Comparison of ENCODE assay signal across 16 cellular contexts in the genomic region with DNA sequence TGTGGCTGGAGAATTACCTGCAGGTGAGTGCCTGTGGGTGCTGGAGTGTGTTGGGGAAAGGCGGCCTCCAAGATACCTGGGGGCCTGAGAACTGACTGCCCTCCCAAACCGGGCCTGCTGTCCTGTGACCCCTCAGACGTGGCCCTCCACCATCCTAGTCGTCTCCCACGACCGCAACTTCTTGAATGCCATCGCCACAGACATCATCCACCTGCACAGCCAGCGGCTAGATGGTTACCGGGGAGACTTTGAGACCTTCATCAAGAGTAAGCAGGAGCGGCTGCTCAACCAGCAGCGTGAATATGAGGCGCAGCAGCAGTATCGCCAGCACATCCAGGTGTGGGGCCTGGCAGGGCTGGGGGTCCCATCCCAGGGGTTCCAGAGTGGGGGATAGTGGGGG. TPM values are rescaled to one million over a fixed set of nuclear protein-coding genes. Genes with fewer than 3 reads are reported as not detected.
A peak's percentile ranks its signal among the peaks of the same experiment; 100 is the strongest.
DNase-seq lines count a peak whose midpoint lies in the region; ATAC-seq and TF ChIP-seq lines count a peak whose summit lies in the region.
"Had no signal": no experiment of that assay in that cellular context is flagged by ENCODE, and none has a peak within 500 bp of the region (broad histone marks: within the 10 kb centered on the region; RNA-seq: fewer than 3 reads in every experiment).

No MANE protein-coding gene starts in this region.

- no peak overlapping the region for H4K8ac ChIP-seq in IMR-90 (ENCODE audit: low read depth in 2 of 2, low read length in 2 of 2)

- no peak overlapping the region for H3K9ac ChIP-seq in IMR-90 (ENCODE audit: low read depth, low read length)

- POLR2A ChIA-PET in IMR-90 (lab: Charles Lee; ENCODE audit: unreplicated experiment), result no interaction called here

- no peak overlapping the region for H2BK5ac ChIP-seq in IMR-90 (ENCODE audit: low read depth, low read length, poor library complexity, severe bottlenecking)

- no peak overlapping the region for H3K27ac ChIP-seq in IMR-90 (ENCODE audit: insufficient read depth, low read length)

- peak overlapping the region; percentile 41 for H3K4me3 Mint-ChIP-seq in T-helper 17 cell
- H3K4me3 Mint-ChIP-seq: HFFc6 had no signal

- H4K20me1 ChIP-seq in IMR-90 (ENCODE audit: insufficient read depth, low read length), result peaks cover 19% of the 10 kb centered on the region; the same call in 1 of the 2 replicates

- H3K79me1 ChIP-seq in IMR-90 (ENCODE audit: low read depth in 1 of 2, low read length in 2 of 2), result peaks cover 30 to 47% of the 10 kb centered on the region in 2 experiments

- in situ Hi-C loops in IMR-90 (cut with MboI; ENCODE audit: low sequenced_read_pairs), result no loop called here

- no peak for TF ChIP-seq CTCF in IMR-90 (conservative IDR thresholded peaks at IDR 0.05; ENCODE audit: low read depth, low read length)

- no peak overlapping the region for H4K91ac ChIP-seq in IMR-90 (ENCODE audit: insufficient read depth, low read depth, low read length)

- H2BK20ac ChIP-seq in IMR-90 (ENCODE audit: low read depth, low read length), result no peak overlapping the region

- peaks cover 8% of the 10 kb centered on the region for H3K36me3 Mint-ChIP-seq in T-helper 17 cell (ENCODE audit: low read depth)

- dilution Hi-C loops in IMR-90 (cut with HindIII; ENCODE audit: low sequenced_read_pairs, unreplicated experiment), result no loop called here

- no peak overlapping the region for H2BK15ac ChIP-seq in IMR-90 (ENCODE audit: low read depth, low read length)

- DNase-seq in 8988T (peak; percentile 17), IMR-90 (no peak), T-helper 17 cell (no peak), posterior vena cava (ENCODE audit: low spot score) (peak; percentile 78), germinal center (ENCODE audit: low spot score) (no peak), NCI-H226 (no peak)
- DNase-seq in stimulated activated CD4-positive, alpha-beta T cell treated with anti-CD3 and anti-CD28 coated beads, Interleukin-2, amount 100 ng/mL, for 48 hours, result no peak
- DNase-seq: C1 segment of cervical spinal cord; Caco-2; CD8-positive, alpha-beta T cell; DMS153; DND-41; GOT3; HFFc6 had no signal

- no peak overlapping the region for H2AK9ac ChIP-seq in IMR-90 (replicated peaks; ENCODE audit: low read depth, low read length, poor library complexity)

- BruUV-seq in IMR-90 (replicated peaks; lab: Mats Ljungman, UMichigan), result no TSS peak

- H2AK5ac ChIP-seq in IMR-90 (ENCODE audit: low read depth, low read length), result no peak overlapping the region

- H3K4me1 ChIP-seq in IMR-90 (ENCODE audit: control insufficient read depth, insufficient read depth, low read length), result peaks cover 3% of the 10 kb centered on the region; the same call in 1 of the 2 replicates

- ATAC-seq in IMR-90 (ENCODE audit: low read depth) (no peak), T-helper 17 cell (no peak)
- ATAC-seq: CD8-positive, alpha-beta T cell had no signal

- no peaks in the 10 kb centered on the region for H3K27me3 ChIP-seq in IMR-90 (ENCODE audit: control insufficient read depth, insufficient read depth, low read length)

- H3K4me3 ChIP-seq in IMR-90 (ENCODE audit: insufficient read depth, low read depth, low read length), result no peak overlapping the region
- H3K4me3 ChIP-seq: HAP-1 had no signal

- peaks cover 58% of the 10 kb centered on the region for H3K36me3 ChIP-seq in IMR-90 (ENCODE audit: control insufficient read depth, insufficient read depth, low read length)

- H3K27ac Mint-ChIP-seq in T-helper 17 cell, result no peak overlapping the region
- H3K27ac Mint-ChIP-seq: CD8-positive, alpha-beta T cell; HFFc6 had no signal

- H3K4ac ChIP-seq in IMR-90 (ENCODE audit: low read depth, low read length), result no peak overlapping the region

- H3K23ac ChIP-seq in IMR-90 (ENCODE audit: low read depth, low read length), result no peak overlapping the region

- 80% methylated on average over 4 of the region's 13 CpGs; no CpG with 5 or more reads in 1 of the 2 experiments for WGBS in IMR-90 (ENCODE audit: extremely low coverage in 2 of 2, insufficient read length in 1 of 2), 2 experiments

- no peak overlapping the region for H3K4me2 ChIP-seq in IMR-90 (ENCODE audit: low read depth, low read length)

- H2AFZ ChIP-seq in IMR-90 (replicated peaks; ENCODE audit: low read length, poor library complexity), result peak overlapping the region; percentile 15

- H3K9me1 ChIP-seq in IMR-90 (ENCODE audit: insufficient read depth, low read length), result 0 out of 2 replicates have a peak, but pooled peaks cover 8% of the 10 kb centered on the region

- no peak for TF ChIP-seq POLR2A in IMR-90 (IDR thresholded peaks at IDR 0.05; ENCODE audit: low read depth, low read length)

- H4K5ac ChIP-seq in IMR-90 (ENCODE audit: low read depth, low read length), result no peak overlapping the region

- H3K27me3 Mint-ChIP-seq in T-helper 17 cell, result no peaks in the 10 kb centered on the region

- no peak overlapping the region for H3K56ac ChIP-seq in IMR-90 (ENCODE audit: extremely low read depth, insufficient read depth, low read length)

- intact Hi-C loops in IMR-90 (cut with micrococcal nuclease), result no loop called here
- intact Hi-C loops in posterior vena cava (cut with DNase I), result loop anchor here in 1 of 2 donors (10.0 kb wide), 2 partner anchors 55 to 125 kb away; a partner anchor contains a TSS

- H3K9me3 ChIP-seq in IMR-90 (ENCODE audit: control insufficient read depth, insufficient read depth, low read length) (no peaks in the 10 kb centered on the region), T-helper 17 cell (ENCODE audit: control insufficient read depth, low read length, poor library complexity, severe bottlenecking) (no peaks in the 10 kb centered on the region)
- H3K9me3 ChIP-seq: Caco-2, HAP-1 had no signal

- no peak overlapping the region for H3K14ac ChIP-seq in IMR-90 (replicated peaks; ENCODE audit: low read depth, low read length)

- no peak overlapping the region for H3K18ac ChIP-seq in IMR-90 (ENCODE audit: low read depth, low read length)

- TF ChIP-seq RAD21 in IMR-90 (IDR thresholded peaks at IDR 0.05; ENCODE audit: low read length), result no peak

- peaks cover 33% of the 10 kb centered on the region for H3K4me1 Mint-ChIP-seq in T-helper 17 cell

- CTCF ChIA-PET in IMR-90 (lab: Yijun Ruan, JAX), result no interaction called here

- H2BK120ac ChIP-seq in IMR-90 (ENCODE audit: low read depth, low read length), result no peak overlapping the region

TF ChIP-seq in IMR-90, 13 proteins besides CTCF, POLR2A, EP300 and RAD21 (continues in another document):
- TF ChIP-seq MXI1 (IDR thresholded peaks at IDR 0.05; ENCODE audit: borderline replicate concordance, low read depth, low read length) (no peak), FOS (IDR thresholded peaks at IDR 0.05; ENCODE audit: low read depth, low read length) (no peak), RCOR1 (IDR thresholded peaks at IDR 0.05; ENCODE audit: insufficient replicate concordance, low read length) (no peak), CEBPB (IDR thresholded peaks at IDR 0.05; ENCODE audit: low read depth, low read length) (no peak), SMC3 (IDR thresholded peaks at IDR 0.05; ENCODE audit: low read depth, low read length) (no peak), MAZ (IDR thresholded peaks at IDR 0.05; ENCODE audit: borderline replicate concordance, low read depth, low read length) (no peak)
- TF ChIP-seq, protein P1, sequence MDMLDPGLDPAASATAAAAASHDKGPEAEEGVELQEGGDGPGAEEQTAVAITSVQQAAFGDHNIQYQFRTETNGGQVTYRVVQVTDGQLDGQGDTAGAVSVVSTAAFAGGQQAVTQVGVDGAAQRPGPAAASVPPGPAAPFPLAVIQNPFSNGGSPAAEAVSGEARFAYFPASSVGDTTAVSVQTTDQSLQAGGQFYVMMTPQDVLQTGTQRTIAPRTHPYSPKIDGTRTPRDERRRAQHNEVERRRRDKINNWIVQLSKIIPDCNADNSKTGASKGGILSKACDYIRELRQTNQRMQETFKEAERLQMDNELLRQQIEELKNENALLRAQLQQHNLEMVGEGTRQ (IDR thresholded peaks at IDR 0.05; ENCODE audit: low read depth, low read length), result no peak

RNA-seq across cellular contexts. Expression of a gene that starts 3.4 kb away (rescaled TPM):
- total RNA-seq in IMR-90 (2012; rRNA removed) (35.0 and 36.9 TPM in 2 replicates), T-helper 17 cell (100 to 1,000 TPM; 118 to 120 TPM), posterior vena cava (10 to 100 TPM; 38.9 to 48.8 TPM)
- 58.3 and 59.2 TPM in 2 replicates for polyA plus RNA-seq in IMR-90 (2012; rRNA removed)
- polyA plus RNA-seq in IMR-90 (2012; cell fraction: cytosol; rRNA removed), result 37.0 and 55.1 TPM in 2 replicates
- polyA plus RNA-seq in IMR-90 (2012; cell fraction: nucleus; rRNA removed; ENCODE audit: low replicate concordance), result 175 and 264 TPM in 2 replicates

RNA-seq across cellular contexts. Expression of a gene that starts 14.8 kb away (rescaled TPM):
- total RNA-seq in IMR-90 (2012; rRNA removed) (855 and 876 TPM in 2 replicates), T-helper 17 cell (100 to 1,000 TPM; 120 to 164 TPM), posterior vena cava (100 to 1,000 TPM; 324 to 365 TPM)
- 1,065 and 1,068 TPM in 2 replicates for polyA plus RNA-seq in IMR-90 (2012; rRNA removed)
- 678 and 934 TPM in 2 replicates for polyA plus RNA-seq in IMR-90 (2012; cell fraction: cytosol; rRNA removed)
- polyA plus RNA-seq in IMR-90 (2012; cell fraction: nucleus; rRNA removed; ENCODE audit: low replicate concordance), result 745 and 883 TPM in 2 replicates

RNA-seq across cellular contexts. Expression of a gene that starts 34.2 kb away (rescaled TPM):
- 23.3 and 24.2 TPM in 2 replicates for total RNA-seq in IMR-90 (2012; rRNA removed)
- 40.4 and 41.2 TPM in 2 replicates for polyA plus RNA-seq in IMR-90 (2012; rRNA removed)
- polyA plus RNA-seq in IMR-90 (2012; cell fraction: cytosol; rRNA removed), result 20.9 and 33.6 TPM in 2 replicates
- 168 and 247 TPM in 2 replicates for polyA plus RNA-seq in IMR-90 (2012; cell fraction: nucleus; rRNA removed; ENCODE audit: low replicate concordance)
- total RNA-seq in T-helper 17 cell, result 10 to 100 TPM; 31.5 to 42.9 TPM
- 10 to 100 TPM; 67.3 to 70.7 TPM for total RNA-seq in posterior vena cava

RNA-seq across cellular contexts. Expression of a gene that starts 40.0 kb away (rescaled TPM):
- not detected in 2 replicates for total RNA-seq in IMR-90 (2012; rRNA removed)
- polyA plus RNA-seq in IMR-90 (2012; rRNA removed), result not detected in 2 replicates
- polyA plus RNA-seq in IMR-90 (2012; cell fraction: cytosol; rRNA removed), result not detected in 2 replicates
- 0.03 TPM in 1 of 2 replicates, not detected in the other for polyA plus RNA-seq in IMR-90 (2012; cell fraction: nucleus; rRNA removed; ENCODE audit: low replicate concordance)
- total RNA-seq in T-helper 17 cell, result not detected
- total RNA-seq in posterior vena cava, result under 1 TPM in 1 of 2 donors, not detected in 1; 0.38 TPM
- total RNA-seq: HFFc6 had no signal
- polyA plus RNA-seq: BJ had no signal

RNA-seq across cellular contexts. Expression of a gene that starts 54.3 kb away (rescaled TPM):
- total RNA-seq in IMR-90 (2012; rRNA removed), result 32.5 and 37.6 TPM in 2 replicates
- 29.5 and 31.7 TPM in 2 replicates for polyA plus RNA-seq in IMR-90 (2012; rRNA removed)
- polyA plus RNA-seq in IMR-90 (2012; cell fraction: cytosol; rRNA removed), result 15.9 and 20.4 TPM in 2 replicates
- polyA plus RNA-seq in IMR-90 (2012; cell fraction: nucleus; rRNA removed; ENCODE audit: low replicate concordance), result 70.7 and 100 TPM in 2 replicates
- 10 to 100 TPM; 49.5 to 53.8 TPM for total RNA-seq in T-helper 17 cell
- 10 to 100 TPM; 23.3 to 26.4 TPM for total RNA-seq in posterior vena cava

Comparison
In these comparisons a context has a peak if more than half of its experiments do, and no peak if none do; other contexts are left out.
1. DNase-seq: peak in 8988T (single experiment) and posterior vena cava (single experiment); none in IMR-90 (single experiment), T-helper 17 cell (0 of 3), stimulated activated CD4-positive, alpha-beta T cell treated with anti-CD3 and anti-CD28 coated beads, Interleukin-2, amount 100 ng/mL, for 48 hours (0 of 2), germinal center (single experiment) and NCI-H226 (single experiment).